ENCODE assay signal across 1 cellular context in the genomic region with DNA sequence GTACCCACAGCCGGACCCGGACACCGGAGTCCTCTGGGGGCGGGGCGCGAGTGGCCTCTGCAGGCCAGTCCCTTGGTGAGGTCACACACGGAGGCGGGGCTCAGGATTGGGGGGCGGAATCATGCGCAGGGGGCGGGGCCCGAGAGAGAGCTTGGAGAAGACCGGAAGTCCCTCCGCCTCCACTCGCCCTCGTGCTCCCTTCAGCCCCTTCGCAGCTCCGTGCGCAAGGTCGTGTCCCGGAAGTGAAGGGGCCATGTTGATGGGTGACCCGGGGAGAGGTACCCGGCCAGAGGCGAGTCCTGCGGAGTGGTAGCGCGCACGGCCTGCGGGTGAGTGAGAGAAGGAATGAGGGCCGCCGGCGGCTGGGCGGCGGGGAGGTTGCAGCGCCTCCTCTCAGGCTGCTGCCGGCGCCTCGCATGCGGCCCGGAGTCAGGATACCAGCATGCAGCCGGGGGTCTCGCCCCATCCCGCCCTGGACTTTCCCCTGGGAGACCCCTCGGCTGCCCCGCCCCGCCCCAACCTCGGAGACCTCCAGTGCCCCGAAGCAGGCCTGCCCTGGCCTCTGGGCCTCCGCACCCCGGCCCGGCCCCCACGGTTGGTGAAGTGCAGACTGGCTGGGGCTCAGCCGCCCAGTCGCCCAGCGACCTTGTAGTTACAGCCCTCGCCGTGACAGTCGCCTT.
TF ChIP-seq lines count a peak whose summit lies in the region.

A gene (plus strand): TSS at position 182 of the 680 bp plus-strand sequence. CDS start 9,005 bp downstream, outside the sequence.

TF ChIP-seq in HepG2, 621 proteins besides CTCF, POLR2A, EP300 and RAD21 (continued from another document and continues in another):
- TF ChIP-seq, protein P1, sequence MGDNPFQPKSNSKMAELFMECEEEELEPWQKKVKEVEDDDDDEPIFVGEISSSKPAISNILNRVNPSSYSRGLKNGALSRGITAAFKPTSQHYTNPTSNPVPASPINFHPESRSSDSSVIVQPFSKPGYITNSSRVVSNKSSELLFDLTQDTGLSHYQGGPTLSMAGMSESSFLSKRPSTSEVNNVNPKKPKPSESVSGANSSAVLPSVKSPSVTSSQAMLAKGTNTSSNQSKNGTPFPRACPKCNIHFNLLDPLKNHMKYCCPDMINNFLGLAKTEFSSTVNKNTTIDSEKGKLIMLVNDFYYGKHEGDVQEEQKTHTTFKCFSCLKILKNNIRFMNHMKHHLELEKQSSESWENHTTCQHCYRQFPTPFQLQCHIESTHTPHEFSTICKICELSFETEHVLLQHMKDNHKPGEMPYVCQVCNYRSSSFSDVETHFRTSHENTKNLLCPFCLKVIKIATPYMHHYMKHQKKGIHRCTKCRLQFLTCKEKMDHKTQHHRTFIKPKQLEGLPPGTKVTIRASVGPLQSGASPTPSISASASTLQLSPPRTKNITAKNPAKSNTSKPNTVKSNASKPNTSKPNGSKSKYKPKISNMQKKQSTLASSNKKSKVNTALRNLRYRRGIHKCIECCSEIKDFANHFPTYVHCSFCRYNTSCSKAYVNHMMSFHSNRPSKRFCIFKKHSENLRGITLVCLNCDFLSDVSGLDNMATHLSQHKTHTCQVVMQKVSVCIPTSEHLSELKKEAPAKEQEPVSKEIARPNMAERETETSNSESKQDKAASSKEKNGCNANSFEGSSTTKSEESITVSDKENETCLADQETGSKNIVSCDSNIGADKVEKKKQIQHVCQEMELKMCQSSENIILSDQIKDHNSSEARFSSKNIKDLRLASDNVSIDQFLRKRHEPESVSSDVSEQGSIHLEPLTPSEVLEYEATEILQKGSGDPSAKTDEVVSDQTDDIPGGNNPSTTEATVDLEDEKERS (CRISPR knock-in tag; IDR thresholded peaks at IDR 0.05): 0 out of 2 replicates have a peak, but pooled peaks have one; percentile 53
- TF ChIP-seq, protein P2, sequence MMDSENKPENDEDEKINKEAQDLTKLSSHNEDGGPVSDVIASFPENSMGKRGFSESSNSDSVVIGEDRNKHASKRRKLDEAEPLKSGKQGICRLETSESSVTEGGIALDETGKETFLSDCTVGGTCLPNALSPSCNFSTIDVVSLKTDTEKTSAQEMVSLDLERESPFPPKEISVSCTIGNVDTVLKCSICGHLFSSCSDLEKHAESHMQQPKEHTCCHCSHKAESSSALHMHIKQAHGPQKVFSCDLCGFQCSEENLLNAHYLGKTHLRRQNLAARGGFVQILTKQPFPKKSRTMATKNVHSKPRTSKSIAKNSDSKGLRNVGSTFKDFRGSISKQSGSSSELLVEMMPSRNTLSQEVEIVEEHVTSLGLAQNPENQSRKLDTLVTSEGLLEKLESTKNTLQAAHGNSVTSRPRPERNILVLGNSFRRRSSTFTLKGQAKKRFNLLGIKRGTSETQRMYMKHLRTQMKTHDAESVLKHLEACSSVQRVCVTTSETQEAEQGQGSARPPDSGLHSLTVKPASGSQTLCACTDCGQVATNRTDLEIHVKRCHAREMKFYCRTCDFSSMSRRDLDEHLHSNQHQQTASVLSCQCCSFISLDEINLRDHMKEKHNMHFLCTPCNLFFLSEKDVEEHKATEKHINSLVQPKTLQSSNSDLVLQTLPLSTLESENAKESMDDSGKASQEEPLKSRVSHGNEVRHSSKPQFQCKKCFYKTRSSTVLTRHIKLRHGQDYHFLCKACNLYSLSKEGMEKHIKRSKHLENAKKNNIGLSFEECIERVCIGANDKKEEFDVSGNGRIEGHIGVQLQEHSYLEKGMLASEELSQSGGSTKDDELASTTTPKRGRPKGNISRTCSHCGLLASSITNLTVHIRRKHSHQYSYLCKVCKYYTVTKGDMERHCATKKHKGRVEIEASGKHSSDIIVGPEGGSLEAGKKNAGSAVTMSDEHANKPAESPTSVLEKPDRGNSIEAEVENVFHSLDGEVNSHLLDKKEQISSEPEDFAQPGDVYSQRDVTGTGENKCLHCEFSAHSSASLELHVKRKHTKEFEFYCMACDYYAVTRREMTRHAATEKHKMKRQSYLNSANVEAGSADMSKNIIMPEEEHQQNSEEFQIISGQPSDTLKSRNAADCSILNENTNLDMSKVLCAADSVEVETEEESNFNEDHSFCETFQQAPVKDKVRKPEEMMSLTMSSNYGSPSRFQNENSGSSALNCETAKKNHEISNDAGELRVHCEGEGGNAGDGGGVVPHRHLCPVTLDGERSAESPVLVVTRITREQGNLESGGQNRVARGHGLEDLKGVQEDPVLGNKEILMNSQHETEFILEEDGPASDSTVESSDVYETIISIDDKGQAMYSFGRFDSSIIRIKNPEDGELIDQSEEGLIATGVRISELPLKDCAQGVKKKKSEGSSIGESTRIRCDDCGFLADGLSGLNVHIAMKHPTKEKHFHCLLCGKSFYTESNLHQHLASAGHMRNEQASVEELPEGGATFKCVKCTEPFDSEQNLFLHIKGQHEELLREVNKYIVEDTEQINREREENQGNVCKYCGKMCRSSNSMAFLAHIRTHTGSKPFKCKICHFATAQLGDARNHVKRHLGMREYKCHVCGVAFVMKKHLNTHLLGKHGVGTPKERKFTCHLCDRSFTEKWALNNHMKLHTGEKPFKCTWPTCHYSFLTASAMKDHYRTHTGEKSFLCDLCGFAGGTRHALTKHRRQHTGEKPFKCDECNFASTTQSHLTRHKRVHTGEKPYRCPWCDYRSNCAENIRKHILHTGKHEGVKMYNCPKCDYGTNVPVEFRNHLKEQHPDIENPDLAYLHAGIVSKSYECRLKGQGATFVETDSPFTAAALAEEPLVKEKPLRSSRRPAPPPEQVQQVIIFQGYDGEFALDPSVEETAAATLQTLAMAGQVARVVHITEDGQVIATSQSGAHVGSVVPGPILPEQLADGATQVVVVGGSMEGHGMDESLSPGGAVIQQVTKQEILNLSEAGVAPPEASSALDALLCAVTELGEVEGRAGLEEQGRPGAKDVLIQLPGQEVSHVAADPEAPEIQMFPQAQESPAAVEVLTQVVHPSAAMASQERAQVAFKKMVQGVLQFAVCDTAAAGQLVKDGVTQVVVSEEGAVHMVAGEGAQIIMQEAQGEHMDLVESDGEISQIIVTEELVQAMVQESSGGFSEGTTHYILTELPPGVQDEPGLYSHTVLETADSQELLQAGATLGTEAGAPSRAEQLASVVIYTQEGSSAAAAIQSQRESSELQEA (CRISPR knock-in tag; IDR thresholded peaks at IDR 0.05; ENCODE audit: not compliant biosample characterization): no peak
- no peak for TF ChIP-seq ZNF552 (CRISPR knock-in tag; IDR thresholded peaks at IDR 0.05; ENCODE audit: borderline replicate concordance)
- TF ChIP-seq, protein P3, sequence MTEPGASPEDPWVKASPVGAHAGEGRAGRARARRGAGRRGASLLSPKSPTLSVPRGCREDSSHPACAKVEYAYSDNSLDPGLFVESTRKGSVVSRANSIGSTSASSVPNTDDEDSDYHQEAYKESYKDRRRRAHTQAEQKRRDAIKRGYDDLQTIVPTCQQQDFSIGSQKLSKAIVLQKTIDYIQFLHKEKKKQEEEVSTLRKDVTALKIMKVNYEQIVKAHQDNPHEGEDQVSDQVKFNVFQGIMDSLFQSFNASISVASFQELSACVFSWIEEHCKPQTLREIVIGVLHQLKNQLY (CRISPR knock-in tag; IDR thresholded peaks at IDR 0.05): peak; percentile 47; the same call in 1 of the 2 replicates
- no peak for TF ChIP-seq ZNF660 (CRISPR knock-in tag; IDR thresholded peaks at IDR 0.05; ENCODE audit: borderline replicate concordance, low read depth)
- TF ChIP-seq HNRNPUL1 (IDR thresholded peaks at IDR 0.05; ENCODE audit: low read depth, low read length): no peak
- TF ChIP-seq, protein P4, sequence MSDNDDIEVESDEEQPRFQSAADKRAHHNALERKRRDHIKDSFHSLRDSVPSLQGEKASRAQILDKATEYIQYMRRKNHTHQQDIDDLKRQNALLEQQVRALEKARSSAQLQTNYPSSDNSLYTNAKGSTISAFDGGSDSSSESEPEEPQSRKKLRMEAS (IDR thresholded peaks at IDR 0.05): peak; percentile 98
- peak; percentile 68; the same call in 1 of the 2 replicates for TF ChIP-seq ZNF431 (CRISPR knock-in tag; IDR thresholded peaks at IDR 0.05; ENCODE audit: borderline replicate concordance, low read depth)
- TF ChIP-seq ZSCAN20 (CRISPR knock-in tag; IDR thresholded peaks at IDR 0.05; ENCODE audit: borderline replicate concordance): 0 out of 2 replicates have a peak, but pooled peaks have one; percentile 60
- TF ChIP-seq ZFP36 (IDR thresholded peaks at IDR 0.05; ENCODE audit: borderline replicate concordance, low read depth, low read length, partially characterized antibody): no peak
- TF ChIP-seq TGIF2 (CRISPR knock-in tag; IDR thresholded peaks at IDR 0.05): peak; percentile 49; the same call in 1 of the 2 replicates
- TF ChIP-seq PAX8 (CRISPR knock-in tag; IDR thresholded peaks at IDR 0.05; ENCODE audit: borderline replicate concordance): no peak
- peak; percentile 82; the same call in 1 of the 2 replicates for TF ChIP-seq YEATS2 (CRISPR knock-in tag; IDR thresholded peaks at IDR 0.05; ENCODE audit: borderline replicate concordance)
- TF ChIP-seq ZNF468 (CRISPR knock-in tag; IDR thresholded peaks at IDR 0.05): no peak
- TF ChIP-seq ZFP36L1 (CRISPR knock-in tag; IDR thresholded peaks at IDR 0.05): no peak
- peak; percentile 94 for TF ChIP-seq GATAD1 (CRISPR knock-in tag; IDR thresholded peaks at IDR 0.05)
- no peak for TF ChIP-seq ATAD3A (CRISPR knock-in tag; IDR thresholded peaks at IDR 0.05)
- peak; percentile 80; the same call in 1 of the 2 replicates for TF ChIP-seq ZNF556 (CRISPR knock-in tag; IDR thresholded peaks at IDR 0.05; ENCODE audit: borderline replicate concordance)
- TF ChIP-seq TOE1 (CRISPR knock-in tag; IDR thresholded peaks at IDR 0.05): no peak
- TF ChIP-seq ZNF496 (CRISPR knock-in tag; IDR thresholded peaks at IDR 0.05; ENCODE audit: insufficient replicate concordance): no peak
- no peak; the same call in 1 of the 2 replicates for TF ChIP-seq GPN1 (CRISPR knock-in tag; IDR thresholded peaks at IDR 0.05; ENCODE audit: borderline replicate concordance)
- no peak for TF ChIP-seq MZF1 (CRISPR knock-in tag; IDR thresholded peaks at IDR 0.05; ENCODE audit: borderline replicate concordance)
- TF ChIP-seq ZNF333 (CRISPR knock-in tag; IDR thresholded peaks at IDR 0.05; ENCODE audit: borderline replicate concordance): peak; percentile 40; the same call in 1 of the 2 replicates
- TF ChIP-seq ZNF713 (CRISPR knock-in tag; IDR thresholded peaks at IDR 0.05): no peak
- TF ChIP-seq CHD4 (IDR thresholded peaks at IDR 0.05; ENCODE audit: borderline replicate concordance, low read length): no peak
- no peak for TF ChIP-seq SRSF1 (optimal IDR thresholded peaks at IDR 0.05; ENCODE audit: low read depth, low read length)
- TF ChIP-seq CAMTA2 (CRISPR knock-in tag; IDR thresholded peaks at IDR 0.05; ENCODE audit: borderline replicate concordance): no peak
- peak; percentile 60; the same call in 1 of the 2 replicates for TF ChIP-seq MTA1 (CRISPR knock-in tag; IDR thresholded peaks at IDR 0.05; ENCODE audit: borderline replicate concordance)
- no peak for TF ChIP-seq ZFP1 (CRISPR knock-in tag; IDR thresholded peaks at IDR 0.05)
- TF ChIP-seq HOXA3 (CRISPR knock-in tag; IDR thresholded peaks at IDR 0.05): peak; percentile 91
- TF ChIP-seq ZNF749 (CRISPR knock-in tag; IDR thresholded peaks at IDR 0.05; ENCODE audit: borderline replicate concordance): no peak; the same call in 1 of the 2 replicates
- TF ChIP-seq, protein P5, sequence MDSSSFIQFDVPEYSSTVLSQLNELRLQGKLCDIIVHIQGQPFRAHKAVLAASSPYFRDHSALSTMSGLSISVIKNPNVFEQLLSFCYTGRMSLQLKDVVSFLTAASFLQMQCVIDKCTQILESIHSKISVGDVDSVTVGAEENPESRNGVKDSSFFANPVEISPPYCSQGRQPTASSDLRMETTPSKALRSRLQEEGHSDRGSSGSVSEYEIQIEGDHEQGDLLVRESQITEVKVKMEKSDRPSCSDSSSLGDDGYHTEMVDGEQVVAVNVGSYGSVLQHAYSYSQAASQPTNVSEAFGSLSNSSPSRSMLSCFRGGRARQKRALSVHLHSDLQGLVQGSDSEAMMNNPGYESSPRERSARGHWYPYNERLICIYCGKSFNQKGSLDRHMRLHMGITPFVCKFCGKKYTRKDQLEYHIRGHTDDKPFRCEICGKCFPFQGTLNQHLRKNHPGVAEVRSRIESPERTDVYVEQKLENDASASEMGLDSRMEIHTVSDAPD (CRISPR knock-in tag; IDR thresholded peaks at IDR 0.05): no peak
- TF ChIP-seq JDP2 (CRISPR knock-in tag; IDR thresholded peaks at IDR 0.05; ENCODE audit: borderline replicate concordance): no peak
- TF ChIP-seq, protein P6, sequence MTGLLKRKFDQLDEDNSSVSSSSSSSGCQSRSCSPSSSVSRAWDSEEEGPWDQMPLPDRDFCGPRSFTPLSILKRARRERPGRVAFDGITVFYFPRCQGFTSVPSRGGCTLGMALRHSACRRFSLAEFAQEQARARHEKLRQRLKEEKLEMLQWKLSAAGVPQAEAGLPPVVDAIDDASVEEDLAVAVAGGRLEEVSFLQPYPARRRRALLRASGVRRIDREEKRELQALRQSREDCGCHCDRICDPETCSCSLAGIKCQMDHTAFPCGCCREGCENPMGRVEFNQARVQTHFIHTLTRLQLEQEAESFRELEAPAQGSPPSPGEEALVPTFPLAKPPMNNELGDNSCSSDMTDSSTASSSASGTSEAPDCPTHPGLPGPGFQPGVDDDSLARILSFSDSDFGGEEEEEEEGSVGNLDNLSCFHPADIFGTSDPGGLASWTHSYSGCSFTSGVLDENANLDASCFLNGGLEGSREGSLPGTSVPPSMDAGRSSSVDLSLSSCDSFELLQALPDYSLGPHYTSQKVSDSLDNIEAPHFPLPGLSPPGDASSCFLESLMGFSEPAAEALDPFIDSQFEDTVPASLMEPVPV (CRISPR knock-in tag; IDR thresholded peaks at IDR 0.05): no peak
- 0 out of 2 replicates have a peak, but pooled peaks have one; percentile 40 for TF ChIP-seq ZNF761 (CRISPR knock-in tag; conservative IDR thresholded peaks at IDR 0.05)
- TF ChIP-seq ZNF572 (CRISPR knock-in tag; IDR thresholded peaks at IDR 0.05): 0 out of 2 replicates have a peak, but pooled peaks have one; percentile 51
- TF ChIP-seq SRY (CRISPR knock-in tag; IDR thresholded peaks at IDR 0.05): peak; percentile 60; the same call in 1 of the 2 replicates
